In genomic region chr14:61567838-61568571, GRCh38 we compare ENCODE assay signal across 8 cellular contexts.
DNase-seq lines count a peak whose midpoint lies in the region; ATAC-seq and TF ChIP-seq lines count a peak whose summit lies in the region.

No MANE protein-coding gene starts in this region.

- H3K27ac Mint-ChIP-seq in Calu3 (ENCODE audit: unreplicated experiment) (peak overlapping the region; percentile 46), T-cell (peak overlapping the region; percentile 45 to 75)

- peaks cover 18% of the 10 kb centered on the region for H3K36me3 Mint-ChIP-seq in Calu3 (ENCODE audit: insufficient read depth, unreplicated experiment)
- H3K36me3 Mint-ChIP-seq in T-cell, result no peaks in the 10 kb centered on the region

- peaks cover 77% of the 10 kb centered on the region for H3K4me1 Mint-ChIP-seq in Calu3 (ENCODE audit: low read depth, unreplicated experiment)
- H3K4me1 Mint-ChIP-seq in T-cell, result peaks cover 47 to 60% (median 52%) of the 10 kb centered on the region in 3 donors

- H3K27me3 ChIP-seq in H7 (ENCODE audit: control insufficient read depth, insufficient read depth, low read length), result peaks cover 3% of the 10 kb centered on the region
- H3K27me3 ChIP-seq in thoracic aorta (replicated peaks; ENCODE audit: insufficient read depth), result no peaks in the 10 kb centered on the region

- peaks cover 13 to 41% of the 10 kb centered on the region in 2 donors for H3K4me1 ChIP-seq in thoracic aorta (ENCODE audit: control insufficient read depth in 1 of 2, low read depth in 2 of 2)

- BruUV-seq in Calu3 (replicated peaks; lab: Mats Ljungman, UMichigan), result no TSS peak

- peak overlapping the region in 1 of 2 donors; percentile 16 for H3K27ac ChIP-seq in thoracic aorta

- CTCF ChIA-PET in Calu3 (lab: Charles Lee), result interaction anchor here (1.0 kb wide), 1 partner anchor 90 kb away, joined by 3 read pairs; no protein-coding TSS in a partner anchor
- CTCF ChIA-PET in T-cell (lab: Charles Lee), result interaction anchor here in 1 of 2 donors (0.6 kb wide), 1 partner anchor 91 kb away, joined by 4 read pairs; no protein-coding TSS in a partner anchor

- intact Hi-C loops in Calu3 (cut with micrococcal nuclease; ENCODE audit: unreplicated experiment), result loop anchor here (10.0 kb wide), 1 partner anchor 267 kb away; no protein-coding TSS in a partner anchor

- TF ChIP-seq CTCF in Calu3 (IDR thresholded peaks at IDR 0.05; ENCODE audit: unreplicated experiment) (no peak), thoracic aorta (IDR thresholded peaks at IDR 0.05) (no peak)

- H3K9me3 ChIP-seq in iPS-18c (ENCODE audit: control insufficient read depth, insufficient read depth, low read length), result no peaks in the 10 kb centered on the region
- H3K9me3 ChIP-seq in thoracic aorta, result no peaks in the 10 kb centered on the region

- H3K4me3 Mint-ChIP-seq in Calu3 (ENCODE audit: low read depth, unreplicated experiment), result peak overlapping the region; percentile 48
- H3K4me3 Mint-ChIP-seq in T-cell, result peak overlapping the region; percentile 52 to 79 (median 72)

- H3K27me3 Mint-ChIP-seq in Calu3 (ENCODE audit: unreplicated experiment) (no peaks in the 10 kb centered on the region), T-cell (peaks cover 0 to 3% of the 10 kb centered on the region in 2 donors)

- DNase-seq in Calu3 (no peak), H7 (peak; percentile 64), T-cell (no peak), thoracic aorta (ENCODE audit: low spot score) (no peak), HUDEP-2 (lab: John Stamatoyannopoulos, UW; ENCODE audit: unreplicated experiment in 76 of 76) (no peak), NCI-H226 (no peak)

- peak overlapping the region; percentile 40 for H3K4me3 ChIP-seq in H7 (ENCODE audit: insufficient read depth, low read depth, low read length)
- peak overlapping the region; percentile 58 for H3K4me3 ChIP-seq in iPS-18c (ENCODE audit: insufficient read depth, low read depth, low read length)
- H3K4me3 ChIP-seq in thoracic aorta, result peak overlapping the region; percentile 67

- POLR2A ChIA-PET in T-cell (lab: Charles Lee), result no interaction called here

- ATAC-seq in T-cell (replicated peaks in 1 of 4) (no peak), thoracic aorta (ENCODE audit: insufficient number of reproducible peaks, low FRiP score, low read depth) (no peak), GM21390 (IDR thresholded peaks at IDR 0.05; ENCODE audit: unreplicated experiment) (no peak)

- H3K9me3 Mint-ChIP-seq in Calu3 (ENCODE audit: low read depth, unreplicated experiment) (no peaks in the 10 kb centered on the region), T-cell (no peaks in the 10 kb centered on the region)

- no peaks in the 10 kb centered on the region for H3K36me3 ChIP-seq in H7 (replicated peaks; ENCODE audit: control insufficient read depth, insufficient read depth, low read length)
- H3K36me3 ChIP-seq in thoracic aorta, result no peaks in the 10 kb centered on the region
